ENCODE assay signal across 28 cellular contexts in genomic region chr17:2878751-2879254, GRCh38.
"Had no signal": no experiment of that assay in that cellular context is flagged by ENCODE, and none has a peak within 500 bp of the region (broad histone marks: within the 10 kb centered on the region; RNA-seq: fewer than 3 reads in every experiment).

No MANE protein-coding gene starts in this region.

- H3K79me2 ChIP-seq: hepatocyte had no signal

- H3K4me1 Mint-ChIP-seq: nephron had no signal

- H3K9me3 ChIP-seq: colonic mucosa, esophagus muscularis mucosa, gastroesophageal sphincter, heart left ventricle, lower lobe of right lung, psoas muscle, sigmoid colon, spleen, testis, tibial artery, upper lobe of left lung had no signal

- H3K27me3 ChIP-seq: colonic mucosa, esophagus muscularis mucosa, foreskin keratinocyte, gastroesophageal sphincter, heart left ventricle, hepatocyte, neural progenitor cell, sigmoid colon, spleen, testis, tibial artery, upper lobe of left lung had no signal

- H3K27me3 Mint-ChIP-seq: dendritic cell treated with granulocyte-macrophage colony-stimulating factor and Interleukin-4, amounts not matched to agents 40 ng/mL and 50 ng/mL, for 4 days; naive B cell; stimulated activated memory B cell treated with anti-CD40 and anti-IgM and Interleukin-4, amounts not matched to agents 10 μg/mL and 1 μg/mL and 100 μg/mL, for 72 hours had no signal

- H3K4me1 ChIP-seq: colonic mucosa, gastroesophageal sphincter, lower lobe of right lung, psoas muscle, sigmoid colon, spleen, testis, upper lobe of left lung had no signal

- DNase-seq: colonic mucosa; effector CD8-positive, alpha-beta T cell; foreskin keratinocyte; heart left ventricle; left cardiac atrium; left ventricle myocardium superior; lower lobe of right lung; naive B cell; nucleus accumbens; psoas muscle; sigmoid colon; spleen; stimulated activated CD4-positive, alpha-beta T cell treated with anti-CD3 and anti-CD28 coated beads, Interleukin-4, amount 100 ng/mL, for 4 hours; stimulated activated naive CD8-positive, alpha-beta T cell treated with anti-CD3 and anti-CD28 coated beads, Interleukin-15, Interleukin-2, amounts not matched to agents 100 U/mL and 50 U/mL, for 24 hours; testis; tibial artery; upper lobe of left lung had no signal

- H3K4me2 ChIP-seq: hepatocyte, neural progenitor cell had no signal

- H3K36me3 Mint-ChIP-seq: neural progenitor cell; stimulated activated memory B cell treated with anti-CD40 and anti-IgM and Interleukin-4, amounts not matched to agents 10 μg/mL and 1 μg/mL and 100 μg/mL, for 72 hours had no signal

- FAIRE-seq: endothelial cell of umbilical vein, islet of Langerhans, urothelium cell line had no signal

- H2AFZ ChIP-seq: hepatocyte, neural progenitor cell had no signal

- H3K9me3 Mint-ChIP-seq: dendritic cell treated with granulocyte-macrophage colony-stimulating factor and Interleukin-4, amounts not matched to agents 40 ng/mL and 50 ng/mL, for 4 days; nephron had no signal

- H3K4me3 Mint-ChIP-seq: dendritic cell treated with granulocyte-macrophage colony-stimulating factor and Interleukin-4, amounts not matched to agents 40 ng/mL and 50 ng/mL, for 4 days; naive B cell; nephron; neural progenitor cell; stimulated activated memory B cell treated with anti-CD40 and anti-IgM and Interleukin-4, amounts not matched to agents 10 μg/mL and 1 μg/mL and 100 μg/mL, for 72 hours had no signal

- ATAC-seq: foreskin keratinocyte; gastroesophageal sphincter; left cardiac atrium; left ventricle myocardium superior; lower lobe of right lung; psoas muscle; right cardiac atrium; stimulated activated memory B cell treated with anti-CD40 and anti-IgM and Interleukin-4, amounts not matched to agents 10 μg/mL and 1 μg/mL and 100 μg/mL, for 72 hours; stimulated activated naive CD8-positive, alpha-beta T cell treated with anti-CD3 and anti-CD28 coated beads, Interleukin-15, Interleukin-2, amounts not matched to agents 100 U/mL and 50 U/mL, for 24 hours had no signal

- H3K36me3 ChIP-seq: colonic mucosa, esophagus muscularis mucosa, gastroesophageal sphincter, heart left ventricle, lower lobe of right lung, neural progenitor cell, sigmoid colon, tibial artery, upper lobe of left lung had no signal

- H3K4me3 ChIP-seq: colonic mucosa, esophagus muscularis mucosa, gastroesophageal sphincter, heart left ventricle, hepatocyte, lower lobe of right lung, neural progenitor cell, psoas muscle, sigmoid colon, spleen, testis, tibial artery, upper lobe of left lung had no signal

- H3K27ac ChIP-seq: colonic mucosa, esophagus muscularis mucosa, foreskin keratinocyte, gastroesophageal sphincter, heart left ventricle, hepatocyte, lower lobe of right lung, neural progenitor cell, psoas muscle, sigmoid colon, spleen, testis, tibial artery, upper lobe of left lung had no signal

- H3K27ac Mint-ChIP-seq: dendritic cell treated with granulocyte-macrophage colony-stimulating factor and Interleukin-4, amounts not matched to agents 40 ng/mL and 50 ng/mL, for 4 days; nephron; stimulated activated memory B cell treated with anti-CD40 and anti-IgM and Interleukin-4, amounts not matched to agents 10 μg/mL and 1 μg/mL and 100 μg/mL, for 72 hours had no signal
